In genomic region chr10:124223711-124224085, GRCh38 we compare ENCODE assay signal across 19 cellular contexts.
DNase-seq lines count a peak whose midpoint lies in the region; ATAC-seq and TF ChIP-seq lines count a peak whose summit lies in the region.
"Had no signal": no experiment of that assay in that cellular context is flagged by ENCODE, and none has a peak within 500 bp of the region (broad histone marks: within the 10 kb centered on the region; RNA-seq: fewer than 3 reads in every experiment).

No MANE protein-coding gene starts in this region.

- no peaks in the 10 kb centered on the region for H3K27me3 Mint-ChIP-seq in IgD-negative memory B cell
- H3K27me3 Mint-ChIP-seq in activated naive CD8-positive, alpha-beta T cell treated with anti-CD3 and anti-CD28 coated beads, Interleukin-2, amount 50 U/mL, for 24 hours = peaks cover 12% of the 10 kb centered on the region
- H3K27me3 Mint-ChIP-seq: B cell had no signal

- no peak overlapping the region for H2AFZ ChIP-seq in osteoblast (ENCODE audit: low read length)
- H2AFZ ChIP-seq: PC-9 had no signal

- H3K36me3 ChIP-seq in osteoblast (ENCODE audit: insufficient read depth, low read length) (no peaks in the 10 kb centered on the region), left ventricle myocardium inferior (no peaks in the 10 kb centered on the region)
- H3K36me3 ChIP-seq: SJSA1 had no signal

- peaks cover 3% of the 10 kb centered on the region for H3K36me3 Mint-ChIP-seq in IgD-negative memory B cell
- peaks cover 16% of the 10 kb centered on the region for H3K36me3 Mint-ChIP-seq in activated naive CD8-positive, alpha-beta T cell treated with anti-CD3 and anti-CD28 coated beads, Interleukin-2, amount 50 U/mL, for 24 hours (ENCODE audit: low read depth)

- H3K4me1 Mint-ChIP-seq in IgD-negative memory B cell = peaks cover 16 to 35% (median 25%) of the 10 kb centered on the region in 3 donors
- H3K4me1 Mint-ChIP-seq in activated naive CD8-positive, alpha-beta T cell treated with anti-CD3 and anti-CD28 coated beads, Interleukin-2, amount 50 U/mL, for 24 hours = peaks cover 27% of the 10 kb centered on the region

- peak overlapping the region; percentile 10 to 100 (median 66) for H3K27ac Mint-ChIP-seq in IgD-negative memory B cell
- H3K27ac Mint-ChIP-seq in activated naive CD8-positive, alpha-beta T cell treated with anti-CD3 and anti-CD28 coated beads, Interleukin-2, amount 50 U/mL, for 24 hours = no peak overlapping the region
- H3K27ac Mint-ChIP-seq: B cell had no signal

- ATAC-seq in activated naive CD8-positive, alpha-beta T cell treated with anti-CD3 and anti-CD28 coated beads, Interleukin-2, amount 50 U/mL, for 24 hours = no peak
- no peak for ATAC-seq in Right ventricle myocardium superior (ENCODE audit: poor library complexity)
- ATAC-seq: A549, Right ventricle myocardium inferior had no signal

- H3K27me3 ChIP-seq in osteoblast (ENCODE audit: insufficient read depth, low read length) = no peaks in the 10 kb centered on the region
- peaks cover 40% of the 10 kb centered on the region for H3K27me3 ChIP-seq in left ventricle myocardium inferior (ENCODE audit: low read depth)
- H3K27me3 ChIP-seq: SJSA1 had no signal

- H3K79me2 ChIP-seq in osteoblast (ENCODE audit: insufficient read depth, low read length) = no peaks in the 10 kb centered on the region

- no peak overlapping the region for H3K4me2 ChIP-seq in osteoblast (ENCODE audit: insufficient read depth, low read length)
- H3K4me2 ChIP-seq: A549, PC-9 had no signal

- H3K4me3 ChIP-seq in coronary artery (no peak overlapping the region), osteoblast (ENCODE audit: insufficient read depth, low read length) (no peak overlapping the region), left ventricle myocardium inferior (no peak overlapping the region)
- H3K4me3 ChIP-seq: A549, PC-9, SJSA1 had no signal

- peak overlapping the region; percentile 75 to 91 for H3K27ac ChIP-seq in coronary artery
- no peak overlapping the region for H3K27ac ChIP-seq in osteoblast (ENCODE audit: low read depth, low read length)
- H3K27ac ChIP-seq in left ventricle myocardium inferior (replicated peaks) = no peak overlapping the region
- H3K27ac ChIP-seq: A549, PC-9, SJSA1 had no signal

- DNase-seq in coronary artery (ENCODE audit: low spot score) (peak; percentile 62), osteoblast (ENCODE audit: insufficient read length, low spot score, missing footprints) (peak; percentile 45), NCI-H774 (lab: John Stamatoyannopoulos, UW) (no peak), Right ventricle myocardium superior (no peak), left ventricle myocardium inferior (no peak)
- no peak for DNase-seq in activated naive CD8-positive, alpha-beta T cell treated with anti-CD3 and anti-CD28 coated beads, Interleukin-2, amount 50 U/mL, for 24 hours
- DNase-seq: H7, Karpas-422, NCI-H1436, NCI-H187 treated with DMSO at 0.1 percent for 48 hours, NCI-H2107, NCI-H446 treated with DMSO at 0.1 percent for 48 hours, NCI-H526, PC-9 had no signal

- H3K9me3 Mint-ChIP-seq in IgD-negative memory B cell = no peaks in the 10 kb centered on the region
- peaks cover 27% of the 10 kb centered on the region for H3K9me3 Mint-ChIP-seq in activated naive CD8-positive, alpha-beta T cell treated with anti-CD3 and anti-CD28 coated beads, Interleukin-2, amount 50 U/mL, for 24 hours

- H3K4me1 ChIP-seq in osteoblast (ENCODE audit: insufficient read depth, low read length) = peaks cover 23% of the 10 kb centered on the region
- H3K4me1 ChIP-seq in left ventricle myocardium inferior = peaks cover 24% of the 10 kb centered on the region
- H3K4me1 ChIP-seq: A549, SJSA1 had no signal

- TF ChIP-seq CTCF in coronary artery (IDR thresholded peaks at IDR 0.05) = no peak
- no peak for TF ChIP-seq CTCF in osteoblast (IDR thresholded peaks at IDR 0.05; ENCODE audit: extremely low read depth, low read depth, low read length)
- no peak for TF ChIP-seq CTCF in left ventricle myocardium inferior (IDR thresholded peaks at IDR 0.05; ENCODE audit: borderline replicate concordance)

- intact Hi-C loops in Right ventricle myocardium superior (cut with DNase I) (no loop called here), left ventricle myocardium inferior (cut with micrococcal nuclease) (loop anchor here (10.0 kb wide), 1 partner anchor 69 kb away; no protein-coding TSS in a partner anchor)

- H3K4me3 Mint-ChIP-seq in IgD-negative memory B cell = peak overlapping the region in 1 of 4 donors; percentile 91
- no peak overlapping the region for H3K4me3 Mint-ChIP-seq in activated naive CD8-positive, alpha-beta T cell treated with anti-CD3 and anti-CD28 coated beads, Interleukin-2, amount 50 U/mL, for 24 hours

- H3K9me3 ChIP-seq in osteoblast (ENCODE audit: low read depth, low read length) (no peaks in the 10 kb centered on the region), left ventricle myocardium inferior (replicated peaks) (peaks cover 6% of the 10 kb centered on the region)
- H3K9me3 ChIP-seq: A549 had no signal

- no peaks in the 10 kb centered on the region for H4K20me1 ChIP-seq in osteoblast (ENCODE audit: insufficient read depth, low read length)

Comparison
In these comparisons a context has a peak if more than half of its experiments do, and no peak if none do; other contexts are left out.
1. DNase-seq: peak in coronary artery (single experiment) and osteoblast (single experiment); none in activated naive CD8-positive, alpha-beta T cell treated with anti-CD3 and anti-CD28 coated beads, Interleukin-2, amount 50 U/mL, for 24 hours (single experiment), NCI-H774 (single experiment), Right ventricle myocardium superior (single experiment) and left ventricle myocardium inferior (single experiment).
2. H3K27ac ChIP-seq: peak in coronary artery (2 of 2); none in osteoblast (single experiment) and left ventricle myocardium inferior (single experiment).